In genomic region chr19:17946965-17947784, GRCh38 we compare ENCODE assay signal across 8 cellular contexts. TPM values are rescaled to one million over a fixed set of nuclear protein-coding genes. Genes with fewer than 3 reads are reported as not detected.
DNase-seq lines count a peak whose midpoint lies in the region; ATAC-seq, FAIRE-seq and TF ChIP-seq lines count a peak whose summit lies in the region.

No MANE protein-coding gene starts in this region.

- H3K9me1 ChIP-seq in K562 (ENCODE audit: control insufficient read depth, insufficient read depth, low read length): no peaks in the 10 kb centered on the region

- peak overlapping the region; percentile 57 to 88; a peak in 3 of 4 replicates for H3K9ac ChIP-seq in K562 (ENCODE audit: insufficient read depth in 1 of 2, low read depth in 2 of 2, low read length in 2 of 2)

- no peaks in the 10 kb centered on the region for H3K27me3 ChIP-seq in K562 (ENCODE audit: control insufficient read depth in 2 of 2, insufficient read depth in 2 of 2, low read length in 2 of 2)
- peaks cover 32% of the 10 kb centered on the region for H3K27me3 ChIP-seq in thymus (ENCODE audit: control insufficient read depth, insufficient read depth)

- H2AFZ ChIP-seq in K562 (ENCODE audit: low read depth, low read length): peak overlapping the region; percentile 75

- WGBS in K562 (ENCODE audit: insufficient coverage, low coverage, missing lambda C conversion rate): 21% methylated on average over 27 of the region's 29 CpGs
- WGBS in thymus: 24% methylated on average over 29 of the region's 29 CpGs

- H3K9me3 ChIP-seq in K562 (replicated peaks; ENCODE audit: control insufficient read depth, insufficient read depth, low read depth, low read length) (no peaks in the 10 kb centered on the region), thymus (ENCODE audit: control insufficient read depth) (no peaks in the 10 kb centered on the region)

- H3K79me2 ChIP-seq in K562 (ENCODE audit: control insufficient read depth, insufficient read depth, low read length): no peaks in the 10 kb centered on the region

- H3K27ac ChIP-seq in K562 (ENCODE audit: extremely low read depth, low read depth, low read length) (peak overlapping the region; percentile 55; the same call in 2 of the 3 replicates), thymus (ENCODE audit: low read depth) (peak overlapping the region; percentile 36)

- DNase-seq in HuH-7.5 (ENCODE audit: low spot score) (peak; percentile 79), K562 (ENCODE audit: extremely low read depth in 1 of 4, low spot score in 3 of 4) (no peak), left lobe of liver (ENCODE audit: low spot score) (no peak), GF-D8 (lab: John Stamatoyannopoulos, UW) (no peak), HuH-7 (ENCODE audit: low spot score) (no peak)

- POLR2A ChIA-PET in K562 (lab: Yijun Ruan, JAX): interaction anchor here (0.8 to 1.2 kb wide), 2 partner anchors 15 to 88 kb away, joined by 3 read pairs; partner anchors contain the start of genes CCDC124 and RPL18A

- intact Hi-C loops in K562 (cut with micrococcal nuclease): loop anchor here (2.0 to 10.0 kb wide), 2 partner anchors 50 to 208 kb away; partner anchors contain the start of gene PIK3R2

- peak overlapping the region; percentile 86 for H3K4me2 ChIP-seq in K562 (ENCODE audit: insufficient read depth, low read length)

- no peak for FAIRE-seq in K562 (lab: Jason Lieb, UNC)

- in situ Hi-C loops in K562 (cut with MboI): loop anchor here (10.0 kb wide), 1 partner anchor 48 kb away; no protein-coding TSS in a partner anchor

- no peak for TF ChIP-seq CTCF in K562 (IDR thresholded peaks at IDR 0.05 in 2 of 3, conservative IDR thresholded peaks at IDR 0.05 in 1 of 3; ENCODE audit: insufficient read depth in 2 of 3, low read depth in 1 of 3, low read length in 3 of 3)

- H3K4me3 ChIP-seq in GM08714 (ENCODE audit: low read length) (peak overlapping the region; percentile 32; the same call in 1 of the 2 replicates), K562 (peak overlapping the region; percentile 32), thymus (ENCODE audit: low read length) (peak overlapping the region; percentile 68)

- H3K4me1 ChIP-seq in K562 (replicated peaks in 1 of 2; ENCODE audit: control insufficient read depth in 2 of 2, insufficient read depth in 2 of 2, low read length in 2 of 2) (peaks cover 58 to 80% of the 10 kb centered on the region in 2 experiments), thymus (ENCODE audit: control insufficient read depth, insufficient read depth, low read length) (peaks cover 16% of the 10 kb centered on the region)

- TF ChIP-seq POLR2A in K562 (conservative IDR thresholded peaks at IDR 0.05): no peak

- CTCF ChIA-PET in K562 (lab: Yijun Ruan, JAX; ENCODE audit: low intra/inter-chr PET ratio): interaction anchor here (1.6 to 2.8 kb wide), 2 partner anchors 50 to 112 kb away, joined by 5 to 26 read pairs; no protein-coding TSS in a partner anchor

- no peaks in the 10 kb centered on the region for H4K20me1 ChIP-seq in K562 (replicated peaks; ENCODE audit: control insufficient read depth, insufficient read depth, low read length)

- H3K36me3 ChIP-seq in K562 (ENCODE audit: control insufficient read depth, insufficient read depth, low read length) (peaks cover 14% of the 10 kb centered on the region; the same call in 2 of the 3 replicates), thymus (ENCODE audit: control insufficient read depth, insufficient read depth) (peaks cover 17% of the 10 kb centered on the region)

- TF ChIP-seq RAD21 in K562 (CRISPR knock-in tag; conservative IDR thresholded peaks at IDR 0.05 in 1 of 2, IDR thresholded peaks at IDR 0.05 in 1 of 2): no peak

- ATAC-seq in GM21423 (IDR thresholded peaks at IDR 0.05; ENCODE audit: unreplicated experiment): peak; percentile 15
- peak; percentile 16 for ATAC-seq in K562
- ATAC-seq in left lobe of liver: peak; percentile 42

- TF ChIP-seq EP300 in K562 (IDR thresholded peaks at IDR 0.05; ENCODE audit: low read length): no peak

- no TSS peak for BruUV-seq in K562 (replicated peaks; lab: Mats Ljungman, UMichigan)

TF ChIP-seq in K562, 482 proteins besides CTCF, POLR2A, EP300 and RAD21 (continues in another document):
- peak; percentile 69 to 91 for TF ChIP-seq SRF (CRISPR knock-in tag; IDR thresholded peaks at IDR 0.05)
- 0 out of 2 replicates have a peak, but pooled peaks have one; percentile 41 for TF ChIP-seq MAX (CRISPR knock-in tag; IDR thresholded peaks at IDR 0.05)
- TF ChIP-seq PRDM10 (IDR thresholded peaks at IDR 0.05; ENCODE audit: partially characterized antibody): peak; percentile 78
- 0 out of 2 replicates have a peak, but pooled peaks have one; percentile 4 for TF ChIP-seq USF2 (CRISPR knock-in tag; IDR thresholded peaks at IDR 0.05)

RNA-seq across cellular contexts. Expression of gene CCDC124, which starts 14.4 kb away (rescaled TPM):
- 16.5 and 44.8 TPM in 2 replicates for total RNA-seq in K562 (2011; cell fraction: chromatin; rRNA removed; ENCODE audit: low replicate concordance)
- total RNA-seq in K562 (2011; cell fraction: nucleolus; rRNA removed): 48.6 and 53.7 TPM in 2 replicates
- total RNA-seq in K562 (2011; cell fraction: nucleoplasm; rRNA removed): 28.2 and 35.4 TPM in 2 replicates
- total RNA-seq in K562 (2014; rRNA removed) (150 and 197 TPM in 2 replicates), K562 (2014; rRNA removed; fragmentation: Illumina TruSeq; extraction: Trizol) (4.1 and 5.8 TPM in 2 replicates), K562 (2015; rRNA removed; fragmentation: Illumina TruSeq; extraction: Trizol) (38.5 and 40.5 TPM in 2 replicates), K562 (2021) (145 and 149 TPM in 2 replicates), left lobe of liver (31.6 TPM)
- polyA plus RNA-seq in K562 (2011; rRNA removed) (38.0 and 40.1 TPM in 2 replicates), K562 (2014; fragmentation: Illumina TruSeq; extraction: Trizol) (28.1 and 97.0 TPM in 2 replicates), K562 (2014; fragmentation: Nextera tagmentation; extraction: Ambion mirVana) (10 to 100 TPM in 1 of 2 experiments, 1 to 10 TPM in 1; 6.6 to 19.4 TPM), K562 (2014; rRNA removed) (213 and 234 TPM in 2 replicates), thymus (78.8 TPM)
- 63.8 and 189 TPM in 2 replicates for polyA plus RNA-seq in K562 (2011; cell fraction: cytosol; rRNA removed)
- polyA plus RNA-seq in K562 (2011; cell fraction: nucleus; rRNA removed): 31.4 and 62.8 TPM in 2 replicates
- 66.3 and 130 TPM in 2 replicates for polyA plus RNA-seq in K562 (2012)
- 7.0 and 9.2 TPM in 2 replicates for polyA minus RNA-seq in K562 (2011; rRNA and poly(A)+ RNA removed)
- polyA minus RNA-seq in K562 (2011; cell fraction: cytosol; rRNA and poly(A)+ RNA removed): 24.4 and 37.9 TPM in 2 replicates
- 10.2 and 13.8 TPM in 2 replicates for polyA minus RNA-seq in K562 (2011; cell fraction: nucleus; rRNA and poly(A)+ RNA removed)

RNA-seq across cellular contexts. Expression of gene KCNN1, which starts 19.7 kb away (rescaled TPM):
- 1.2 and 3.6 TPM in 2 replicates for total RNA-seq in K562 (2011; cell fraction: chromatin; rRNA removed; ENCODE audit: low replicate concordance)
- 2.8 TPM in 2 replicates for total RNA-seq in K562 (2011; cell fraction: nucleolus; rRNA removed)
- total RNA-seq in K562 (2011; cell fraction: nucleoplasm; rRNA removed): 1.5 and 2.7 TPM in 2 replicates
- 1.4 and 5.2 TPM in 2 replicates for total RNA-seq in K562 (2014; rRNA removed)
- total RNA-seq in K562 (2014; rRNA removed; fragmentation: Illumina TruSeq; extraction: Trizol): 0.22 and 0.33 TPM in 2 replicates
- total RNA-seq in K562 (2015; rRNA removed; fragmentation: Illumina TruSeq; extraction: Trizol): 0.72 and 0.98 TPM in 2 replicates
- total RNA-seq in K562 (2021): 4.7 and 6.2 TPM in 2 replicates
- 1.4 and 2.9 TPM in 2 replicates for polyA plus RNA-seq in K562 (2011; rRNA removed)
- polyA plus RNA-seq in K562 (2011; cell fraction: cytosol; rRNA removed): 4.5 and 7.9 TPM in 2 replicates
- polyA plus RNA-seq in K562 (2011; cell fraction: nucleus; rRNA removed): 2.2 and 3.5 TPM in 2 replicates
- 2.7 and 5.0 TPM in 2 replicates for polyA plus RNA-seq in K562 (2012)
- 0.25 and 1.1 TPM in 2 replicates for polyA plus RNA-seq in K562 (2014; fragmentation: Illumina TruSeq; extraction: Trizol)
- polyA plus RNA-seq in K562 (2014; fragmentation: Nextera tagmentation; extraction: Ambion mirVana): under 1 TPM; 0.01 to 0.04 TPM
- 1.3 and 3.2 TPM in 2 replicates for polyA plus RNA-seq in K562 (2014; rRNA removed)
- polyA minus RNA-seq in K562 (2011; rRNA and poly(A)+ RNA removed): 1.2 and 1.5 TPM in 2 replicates
- polyA minus RNA-seq in K562 (2011; cell fraction: cytosol; rRNA and poly(A)+ RNA removed): 3.6 and 4.8 TPM in 2 replicates
- 2.2 and 2.4 TPM in 2 replicates for polyA minus RNA-seq in K562 (2011; cell fraction: nucleus; rRNA and poly(A)+ RNA removed)
- not detected for total RNA-seq in left lobe of liver
- 0.27 TPM for polyA plus RNA-seq in thymus
